Comparison of ENCODE assay signal across 14 cellular contexts in genomic region chr17:41907633-41908539, GRCh38. TPM values are rescaled to one million over a fixed set of nuclear protein-coding genes. Genes with fewer than 3 reads are reported as not detected.
DNase-seq lines count a peak whose midpoint lies in the region; ATAC-seq, FAIRE-seq and TF ChIP-seq lines count a peak whose summit lies in the region.
"Had no signal": no experiment of that assay in that cellular context is flagged by ENCODE, and none has a peak within 500 bp of the region (broad histone marks: within the 10 kb centered on the region; RNA-seq: fewer than 3 reads in every experiment).

No MANE protein-coding gene starts in this region.

- peak overlapping the region; percentile 79 for H3K27ac ChIP-seq in astrocyte (ENCODE audit: low read depth, low read length)
- H3K27ac ChIP-seq: VCaP had no signal

- no peaks in the 10 kb centered on the region for H3K9me3 ChIP-seq in astrocyte (ENCODE audit: insufficient read depth, low read depth, low read length)

- no peak for FAIRE-seq in astrocyte (lab: Jason Lieb, UNC)

- TF ChIP-seq CTCF in astrocyte (IDR thresholded peaks at IDR 0.05; ENCODE audit: insufficient read depth, low read depth, low read length) (no peak), type B pancreatic cell (conservative IDR thresholded peaks at IDR 0.05) (no peak)

- H3K27me3 Mint-ChIP-seq in activated T-cell treated with anti-CD3 and anti-CD28 coated beads, Interleukin-2, amount 50 U/mL, for 24 hours: no peaks in the 10 kb centered on the region
- no peaks in the 10 kb centered on the region for H3K27me3 Mint-ChIP-seq in astrocyte (ENCODE audit: low read depth, unreplicated experiment)
- no peaks in the 10 kb centered on the region for H3K27me3 Mint-ChIP-seq in type B pancreatic cell
- H3K27me3 Mint-ChIP-seq: IgD-negative memory B cell had no signal

- no peak overlapping the region for H3K4me3 ChIP-seq in astrocyte (ENCODE audit: insufficient read depth, low read depth, low read length)

- intact Hi-C loops in left colon (cut with DNase I, micrococcal nuclease): no loop called here

- peak overlapping the region; percentile 77 for H3K4me2 ChIP-seq in astrocyte (ENCODE audit: low read length)

- no peaks in the 10 kb centered on the region for H3K4me1 Mint-ChIP-seq in activated T-cell treated with anti-CD3 and anti-CD28 coated beads, Interleukin-2, amount 50 U/mL, for 24 hours (ENCODE audit: low read depth)
- H3K4me1 Mint-ChIP-seq in astrocyte (ENCODE audit: low read depth, unreplicated experiment) (peaks cover 37% of the 10 kb centered on the region), type B pancreatic cell (ENCODE audit: unreplicated experiment) (peaks cover 4% of the 10 kb centered on the region)

- H3K27ac Mint-ChIP-seq in activated T-cell treated with anti-CD3 and anti-CD28 coated beads, Interleukin-2, amount 50 U/mL, for 24 hours: peak overlapping the region; percentile 45
- H3K27ac Mint-ChIP-seq in astrocyte (ENCODE audit: unreplicated experiment) (peak overlapping the region; percentile 66), type B pancreatic cell (peak overlapping the region; percentile 80)
- H3K27ac Mint-ChIP-seq: IgD-negative memory B cell, natural killer cell had no signal

- H3K27me3 ChIP-seq in astrocyte (ENCODE audit: insufficient read depth, low read length): no peaks in the 10 kb centered on the region

- no peak overlapping the region for H3K9ac ChIP-seq in astrocyte (ENCODE audit: low read length)

- no peak overlapping the region for H2AFZ ChIP-seq in astrocyte (ENCODE audit: low read depth, low read length)

- no peak overlapping the region for H3K4me3 Mint-ChIP-seq in activated T-cell treated with anti-CD3 and anti-CD28 coated beads, Interleukin-2, amount 50 U/mL, for 24 hours
- peak overlapping the region; percentile 27 for H3K4me3 Mint-ChIP-seq in astrocyte (ENCODE audit: unreplicated experiment)
- peak overlapping the region; percentile 59 for H3K4me3 Mint-ChIP-seq in type B pancreatic cell
- H3K4me3 Mint-ChIP-seq: IgD-negative memory B cell, natural killer cell had no signal

- ATAC-seq in left colon (peak; percentile 88), HG02973 (IDR thresholded peaks at IDR 0.05; ENCODE audit: unreplicated experiment) (no peak), GM18505 (IDR thresholded peaks at IDR 0.05; ENCODE audit: unreplicated experiment) (no peak)
- ATAC-seq: esophagus mucosa, natural killer cell had no signal

- H3K4me1 ChIP-seq in astrocyte (ENCODE audit: insufficient read depth, low read length): peaks cover 43% of the 10 kb centered on the region

- peaks cover 65% of the 10 kb centered on the region for H3K79me2 ChIP-seq in astrocyte (ENCODE audit: insufficient read depth, low read length)

- H4K20me1 ChIP-seq in astrocyte (ENCODE audit: insufficient read depth, low read length): peaks cover 73% of the 10 kb centered on the region

- TF ChIP-seq POLR2A in GM18505 (IDR thresholded peaks at IDR 0.05; ENCODE audit: borderline replicate concordance, extremely low read depth, insufficient read depth, insufficient read length): no peak

- peaks cover 70% of the 10 kb centered on the region for H3K36me3 ChIP-seq in astrocyte (ENCODE audit: insufficient read depth, low read length)

- H3K36me3 Mint-ChIP-seq in activated T-cell treated with anti-CD3 and anti-CD28 coated beads, Interleukin-2, amount 50 U/mL, for 24 hours (ENCODE audit: low read depth): peaks cover 96% of the 10 kb centered on the region
- H3K36me3 Mint-ChIP-seq in astrocyte (ENCODE audit: low read depth, unreplicated experiment) (peaks cover 47% of the 10 kb centered on the region), type B pancreatic cell (peaks cover 27% of the 10 kb centered on the region)

- DNase-seq in activated T-cell treated with anti-CD3 and anti-CD28 coated beads, Interleukin-2, amount 50 U/mL, for 24 hours: no peak
- no peak for DNase-seq in activated T-cell treated with anti-CD3 and anti-CD28 coated beads, Interleukin-2, amount 50 U/mL, for 48 hours
- no peak for DNase-seq in astrocyte (ENCODE audit: low read depth)
- no peak for DNase-seq in left colon
- DNase-seq in type B pancreatic cell (ENCODE audit: extremely low spot score, unreplicated experiment): no peak
- DNase-seq in stimulated activated CD4-positive, alpha-beta T cell treated with anti-CD3 and anti-CD28 coated beads, Interleukin-4, amount 100 ng/mL, for 1 hour: no peak
- DNase-seq: natural killer cell; NCI-H2081; stimulated activated naive CD4-positive, alpha-beta T cell had no signal

- H3K9me3 Mint-ChIP-seq in activated T-cell treated with anti-CD3 and anti-CD28 coated beads, Interleukin-2, amount 50 U/mL, for 24 hours: no peaks in the 10 kb centered on the region
- no peaks in the 10 kb centered on the region for H3K9me3 Mint-ChIP-seq in astrocyte (ENCODE audit: unreplicated experiment)
- no peaks in the 10 kb centered on the region for H3K9me3 Mint-ChIP-seq in type B pancreatic cell
- H3K9me3 Mint-ChIP-seq: IgD-negative memory B cell, natural killer cell had no signal

RNA-seq across cellular contexts. Expression of gene ACLY, which starts 10.9 kb away (rescaled TPM):
- total RNA-seq in astrocyte (296 and 326 TPM in 2 replicates), left colon (100 to 1,000 TPM in 1 of 2 donors, 10 to 100 TPM in 1; 88.2 to 125 TPM), type B pancreatic cell (ENCODE audit: low replicate concordance) (160 and 161 TPM in 2 replicates)

RNA-seq across cellular contexts. Expression of gene ODAD4, which starts 22.5 kb away (rescaled TPM):
- total RNA-seq in astrocyte (0.98 and 1.1 TPM in 2 replicates), left colon (under 1 TPM; 0.12 to 0.20 TPM), type B pancreatic cell (ENCODE audit: low replicate concordance) (1.9 and 4.5 TPM in 2 replicates)
- total RNA-seq: esophagus mucosa had no signal

RNA-seq across cellular contexts. Expression of gene KLHL11, which starts 42.7 kb away (rescaled TPM):
- 12.3 and 12.8 TPM in 2 replicates for total RNA-seq in astrocyte
- total RNA-seq in left colon: 1 to 10 TPM; 6.5 to 8.9 TPM
- 20.5 and 20.6 TPM in 2 replicates for total RNA-seq in type B pancreatic cell (ENCODE audit: low replicate concordance)

RNA-seq across cellular contexts. Expression of gene CNP, which starts 58.7 kb away (rescaled TPM):
- total RNA-seq in astrocyte (169 and 177 TPM in 2 replicates), left colon (10 to 100 TPM; 45.6 to 53.6 TPM), type B pancreatic cell (ENCODE audit: low replicate concordance) (60.0 and 84.3 TPM in 2 replicates)
